ENCODE assay signal across 32 cellular contexts in genomic region chr11:23577296-23577695, GRCh38.
"Had no signal": no experiment of that assay in that cellular context is flagged by ENCODE, and none has a peak within 500 bp of the region (broad histone marks: within the 10 kb centered on the region; RNA-seq: fewer than 3 reads in every experiment).

No MANE protein-coding gene starts in this region.

- H2AFZ ChIP-seq: PC-9 had no signal

- H3K36me3 ChIP-seq: MG63, SJSA1 had no signal

- DNase-seq: Kasumi-1, MG63, MV-4-11, NCI-H1048, NCI-H1092 treated with DMSO at 0.1 percent for 48 hours, NCI-H1105 treated with DMSO at 0.1 percent for 48 hours, NCI-H1417, NCI-H1436, NCI-H146, NCI-H1694, NCI-H187, NCI-H1930, NCI-H2029 treated with DMSO at 0.1 percent for 48 hours, NCI-H2081 treated with DMSO at 0.1 percent for 48 hours, NCI-H2171 treated with DMSO at 0.1 percent for 48 hours, NCI-H2227 treated with DMSO at 0.1 percent for 48 hours, NCI-H345, NCI-H446, NCI-H510A treated with DMSO at 0.1 percent for 48 hours, NCI-H524 treated with DMSO at 0.1 percent for 48 hours, NCI-H526 treated with DMSO at 0.1 percent for 48 hours, NCI-H748 treated with DMSO at 0.1 percent for 48 hours, NCI-H82, PC-9, Right ventricle myocardium superior, SHP77 treated with DMSO at 0.1 percent for 48 hours, SK-N-SH, T-cell, T-helper 17 cell had no signal

- H3K9ac ChIP-seq: SK-N-SH had no signal

- H3K9me2 ChIP-seq: SK-N-SH had no signal

- H3K4me1 ChIP-seq: SJSA1 had no signal

- ATAC-seq: Panc1, T-cell, T-helper 17 cell had no signal

- H3K4me2 ChIP-seq: PC-9, SK-N-SH had no signal

- H3K9me3 ChIP-seq: MG63, SJSA1, SK-N-SH had no signal

- H3K27me3 ChIP-seq: MG63, SJSA1 had no signal

- H3K27ac ChIP-seq: PC-9, SJSA1 had no signal

- FAIRE-seq: RCC 7860 had no signal

- H3K4me3 ChIP-seq: MG63, PC-9, SJSA1 had no signal
